ENCODE assay signal across 8 cellular contexts in genomic region chr15:87604857-87605446, GRCh38.
DNase-seq lines count a peak whose midpoint lies in the region; ATAC-seq and TF ChIP-seq lines count a peak whose summit lies in the region.

No MANE protein-coding gene starts in this region.

- H3K9me3 Mint-ChIP-seq in activated CD8-positive, alpha-beta memory T cell treated with anti-CD3 and anti-CD28 coated beads, Interleukin-2, amount 10 ng/mL, durations not matched to agents 7 days and 5 days (ENCODE audit: low read depth) = no peaks in the 10 kb centered on the region
- no peaks in the 10 kb centered on the region for H3K9me3 Mint-ChIP-seq in endothelial cell (ENCODE audit: unreplicated experiment)

- no peak overlapping the region for H3K27ac ChIP-seq in right atrium auricular region

- no peaks in the 10 kb centered on the region for H3K4me1 Mint-ChIP-seq in activated CD8-positive, alpha-beta memory T cell treated with anti-CD3 and anti-CD28 coated beads, Interleukin-2, amount 10 ng/mL, durations not matched to agents 7 days and 5 days
- H3K4me1 Mint-ChIP-seq in endothelial cell (ENCODE audit: unreplicated experiment) = no peaks in the 10 kb centered on the region

- H3K36me3 ChIP-seq in right atrium auricular region = no peaks in the 10 kb centered on the region

- CTCF ChIA-PET in activated CD8-positive, alpha-beta memory T cell treated with anti-CD3 and anti-CD28 coated beads, Interleukin-2, amount 10 ng/mL, durations not matched to agents 7 days and 5 days (lab: Charles Lee) = interaction anchor here (0.8 to 1.2 kb wide), 2 partner anchors 9 to 11 kb away, joined by 3 read pairs; no protein-coding TSS in a partner anchor

- TF ChIP-seq CTCF in endothelial cell (IDR thresholded peaks at IDR 0.05; ENCODE audit: unreplicated experiment) = peak; percentile 78
- TF ChIP-seq CTCF in right atrium auricular region (IDR thresholded peaks at IDR 0.05) = peak in 1 of 2 donors; percentile 57

- no peaks in the 10 kb centered on the region for H3K9me3 ChIP-seq in right atrium auricular region

- no peak overlapping the region for H3K27ac Mint-ChIP-seq in activated CD8-positive, alpha-beta memory T cell treated with anti-CD3 and anti-CD28 coated beads, Interleukin-2, amount 10 ng/mL, durations not matched to agents 7 days and 5 days
- no peak overlapping the region for H3K27ac Mint-ChIP-seq in endothelial cell (ENCODE audit: unreplicated experiment)

- no peak overlapping the region for H3K4me3 Mint-ChIP-seq in activated CD8-positive, alpha-beta memory T cell treated with anti-CD3 and anti-CD28 coated beads, Interleukin-2, amount 10 ng/mL, durations not matched to agents 7 days and 5 days
- no peak overlapping the region for H3K4me3 Mint-ChIP-seq in endothelial cell (ENCODE audit: unreplicated experiment)

- DNase-seq in activated CD8-positive, alpha-beta memory T cell treated with anti-CD3 and anti-CD28 coated beads, Interleukin-2, amount 10 ng/mL, durations not matched to agents 7 days and 5 days = no peak
- no peak for DNase-seq in activated CD8-positive, alpha-beta memory T cell treated with anti-CD3 and anti-CD28 coated beads for 24 hours
- peak; percentile 46 for DNase-seq in NAMALWA (ENCODE audit: low spot score)
- peak; percentile 40 for DNase-seq in endothelial cell (ENCODE audit: low spot score)
- peak; percentile 17 to 23 for DNase-seq in stimulated activated CD4-positive, alpha-beta T cell treated with anti-CD3 and anti-CD28 coated beads, Interleukin-2, amount 100 ng/mL, for 24 hours
- DNase-seq in right atrium auricular region (ENCODE audit: low spot score) = no peak

- peak; percentile 55 for ATAC-seq in activated CD8-positive, alpha-beta memory T cell treated with anti-CD3 and anti-CD28 coated beads, Interleukin-2, amount 10 ng/mL, durations not matched to agents 7 days and 5 days
- ATAC-seq in HG03460 (IDR thresholded peaks at IDR 0.05; ENCODE audit: unreplicated experiment) = no peak
- ATAC-seq in GM21723 (IDR thresholded peaks at IDR 0.05; ENCODE audit: unreplicated experiment) = no peak

- H3K4me3 ChIP-seq in right atrium auricular region = no peak overlapping the region

- peaks cover 0 to 8% of the 10 kb centered on the region in 2 donors for H3K4me1 ChIP-seq in right atrium auricular region

- peaks cover 5% of the 10 kb centered on the region for H3K27me3 Mint-ChIP-seq in activated CD8-positive, alpha-beta memory T cell treated with anti-CD3 and anti-CD28 coated beads, Interleukin-2, amount 10 ng/mL, durations not matched to agents 7 days and 5 days
- no peaks in the 10 kb centered on the region for H3K27me3 Mint-ChIP-seq in endothelial cell (ENCODE audit: unreplicated experiment)

- H3K36me3 Mint-ChIP-seq in activated CD8-positive, alpha-beta memory T cell treated with anti-CD3 and anti-CD28 coated beads, Interleukin-2, amount 10 ng/mL, durations not matched to agents 7 days and 5 days = no peaks in the 10 kb centered on the region
- H3K36me3 Mint-ChIP-seq in endothelial cell (ENCODE audit: low read depth, unreplicated experiment) = no peaks in the 10 kb centered on the region

- no peaks in the 10 kb centered on the region for H3K27me3 ChIP-seq in right atrium auricular region

Comparison
In these comparisons a context has a peak if more than half of its experiments do, and no peak if none do; other contexts are left out.
1. DNase-seq: peak in NAMALWA (single experiment), endothelial cell (single experiment) and stimulated activated CD4-positive, alpha-beta T cell treated with anti-CD3 and anti-CD28 coated beads, Interleukin-2, amount 100 ng/mL, for 24 hours (2 of 2); none in activated CD8-positive, alpha-beta memory T cell treated with anti-CD3 and anti-CD28 coated beads, Interleukin-2, amount 10 ng/mL, durations not matched to agents 7 days and 5 days (single experiment), activated CD8-positive, alpha-beta memory T cell treated with anti-CD3 and anti-CD28 coated beads for 24 hours (single experiment) and right atrium auricular region (single experiment).